In the genomic region with DNA sequence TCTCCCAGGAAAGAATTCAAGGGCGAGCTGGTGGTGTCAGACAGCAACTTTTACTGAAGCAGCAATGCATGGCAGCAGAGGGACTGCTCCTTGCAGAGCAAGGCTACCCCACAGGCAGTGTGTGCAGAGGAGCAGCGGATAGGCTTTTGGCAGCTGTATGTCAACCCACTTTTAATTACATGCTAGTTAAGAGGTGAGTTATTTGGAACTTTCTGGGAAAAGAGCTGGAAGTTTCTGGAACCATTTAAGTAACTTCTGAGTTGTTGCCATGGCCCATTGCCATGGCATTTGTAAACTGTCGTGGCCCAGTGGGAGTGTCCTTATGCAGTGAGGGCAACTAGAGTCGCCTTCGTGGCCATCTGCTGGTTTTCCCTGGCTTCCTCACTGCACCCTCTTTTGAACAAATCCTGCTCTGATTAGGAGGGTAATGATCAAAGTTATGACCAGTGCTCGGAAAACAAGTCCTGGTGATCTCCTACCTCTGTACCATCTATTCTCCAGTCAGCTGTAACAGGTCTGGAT, we compare ENCODE assay signal across 26 cellular contexts. TPM values are rescaled to one million over a fixed set of nuclear protein-coding genes. Genes with fewer than 3 reads are reported as not detected.
DNase-seq lines count a peak whose midpoint lies in the region; ATAC-seq, FAIRE-seq and TF ChIP-seq lines count a peak whose summit lies in the region.
"Had no signal": no experiment of that assay in that cellular context is flagged by ENCODE, and none has a peak within 500 bp of the region (broad histone marks: within the 10 kb centered on the region; RNA-seq: fewer than 3 reads in every experiment).

No MANE protein-coding gene starts in this region.

- H3K9me3 Mint-ChIP-seq in activated CD8-positive, alpha-beta T cell treated with anti-CD3 and anti-CD28 coated beads, Interleukin-2, amount 10 ng/mL, durations not matched to agents 7 days and 5 days (ENCODE audit: insufficient read depth) = no peaks in the 10 kb centered on the region

- no peak for FAIRE-seq in pancreas (lab: Jason Lieb, UNC)
- FAIRE-seq: GM18507 had no signal

- no peaks in the 10 kb centered on the region for H3K9me2 ChIP-seq in Loucy (replicated peaks; ENCODE audit: low read depth, low read length)

- POLR2A ChIA-PET in activated CD8-positive, alpha-beta T cell treated with anti-CD3 and anti-CD28 coated beads, Interleukin-2, amount 10 ng/mL, durations not matched to agents 7 days and 5 days (lab: Charles Lee) = no interaction called here

- 53% methylated on average over 6 of the region's 6 CpGs for WGBS in liver
- WGBS in pancreas, 2 donors = 30 to 37% methylated on average over 6 of the region's 6 CpGs
- 75 to 77% methylated on average over 6 of the region's 6 CpGs for WGBS in thyroid gland, 2 donors

- H4K20me1 ChIP-seq in Loucy (ENCODE audit: insufficient read depth, low read length, poor library complexity, severe bottlenecking) = no peaks in the 10 kb centered on the region
- H4K20me1 ChIP-seq: BLaER1 had no signal

- no peak overlapping the region for H3K4me3 ChIP-seq in AG10803 (ENCODE audit: low read length)
- no peak overlapping the region for H3K4me3 ChIP-seq in Loucy (ENCODE audit: low read length, poor library complexity, severe bottlenecking)
- H3K4me3 ChIP-seq in liver (ENCODE audit: low read depth in 1 of 3, low read length in 3 of 3) = no peak overlapping the region
- H3K4me3 ChIP-seq in pancreas = no peak overlapping the region
- no peak overlapping the region for H3K4me3 ChIP-seq in thyroid gland (replicated peaks in 1 of 3)
- no peak overlapping the region for H3K4me3 ChIP-seq in coronary artery
- H3K4me3 ChIP-seq: BLaER1 had no signal

- peak; percentile 96 to 99 (median 97) for ATAC-seq in pancreas
- ATAC-seq in activated CD8-positive, alpha-beta T cell treated with anti-CD3 and anti-CD28 coated beads, Interleukin-2, amount 10 ng/mL, durations not matched to agents 7 days and 5 days = no peak
- ATAC-seq: Panc1 had no signal

- no peaks in the 10 kb centered on the region for H3K36me3 ChIP-seq in Loucy (ENCODE audit: insufficient read depth, low read length)
- H3K36me3 ChIP-seq in liver (ENCODE audit: control insufficient read depth in 4 of 4, insufficient read depth in 3 of 4, low read depth in 1 of 4, low read length in 3 of 4) = no peaks in the 10 kb centered on the region
- no peaks in the 10 kb centered on the region for H3K36me3 ChIP-seq in pancreas
- no peaks in the 10 kb centered on the region for H3K36me3 ChIP-seq in thyroid gland
- H3K36me3 ChIP-seq: BLaER1 had no signal

- TF ChIP-seq CTCF in AG10803 (conservative IDR thresholded peaks at IDR 0.05; ENCODE audit: low read length) (no peak), Loucy (conservative IDR thresholded peaks at IDR 0.05; ENCODE audit: low read length) (no peak), liver (IDR thresholded peaks at IDR 0.05; ENCODE audit: low read depth, low read length, missing input control) (no peak), pancreas (IDR thresholded peaks at IDR 0.05) (no peak), thyroid gland (IDR thresholded peaks at IDR 0.05) (no peak), coronary artery (IDR thresholded peaks at IDR 0.05) (no peak)

- H3K27ac Mint-ChIP-seq in activated CD8-positive, alpha-beta T cell treated with anti-CD3 and anti-CD28 coated beads, Interleukin-2, amount 10 ng/mL, durations not matched to agents 7 days and 5 days = no peak overlapping the region
- H3K27ac Mint-ChIP-seq: CD4-positive, CD25-positive, alpha-beta regulatory T cell; H9 had no signal

- H3K9me3 ChIP-seq in Loucy (ENCODE audit: insufficient read depth, low read depth, low read length) = no peaks in the 10 kb centered on the region
- no peaks in the 10 kb centered on the region for H3K9me3 ChIP-seq in liver (ENCODE audit: control insufficient read depth in 4 of 4, low read length in 3 of 4)
- no peaks in the 10 kb centered on the region for H3K9me3 ChIP-seq in pancreas
- no peaks in the 10 kb centered on the region for H3K9me3 ChIP-seq in thyroid gland

- TF ChIP-seq POLR2A in thyroid gland (IDR thresholded peaks at IDR 0.05) = no peak

- intact Hi-C loops in pancreas (cut with DNase I) (no loop called here), thyroid gland (cut with DNase I) (no loop called here)

- TF ChIP-seq RAD21 in liver (IDR thresholded peaks at IDR 0.05) = peak in 1 of 2 donors; percentile 16

- H3K36me3 Mint-ChIP-seq in activated CD8-positive, alpha-beta T cell treated with anti-CD3 and anti-CD28 coated beads, Interleukin-2, amount 10 ng/mL, durations not matched to agents 7 days and 5 days (ENCODE audit: low read depth) = no peaks in the 10 kb centered on the region
- H3K36me3 Mint-ChIP-seq: CD4-positive, CD25-positive, alpha-beta regulatory T cell had no signal

- H3K9ac ChIP-seq in Loucy (ENCODE audit: low read depth, low read length, poor library complexity, severe bottlenecking) (no peak overlapping the region), liver (ENCODE audit: low read depth in 1 of 2, low read length in 2 of 2) (no peak overlapping the region)
- H3K9ac ChIP-seq: BLaER1 had no signal

- H3K4me2 ChIP-seq in Loucy (ENCODE audit: low read depth, low read length, poor library complexity, severe bottlenecking) = no peak overlapping the region
- H3K4me2 ChIP-seq: BLaER1 had no signal

- H3K4me1 ChIP-seq in Loucy (ENCODE audit: insufficient read depth, low read length, poor library complexity, severe bottlenecking) (no peaks in the 10 kb centered on the region), liver (ENCODE audit: control insufficient read depth in 4 of 4, insufficient read depth in 4 of 4, low read length in 3 of 4) (peaks cover 0 to 7% (median 2%) of the 10 kb centered on the region in 4 donors), pancreas (peaks cover 5 to 9% (median 9%) of the 10 kb centered on the region in 3 donors), thyroid gland (no peaks in the 10 kb centered on the region)
- H3K4me1 ChIP-seq: BLaER1 had no signal

- CTCF ChIA-PET in activated CD8-positive, alpha-beta T cell treated with anti-CD3 and anti-CD28 coated beads, Interleukin-2, amount 10 ng/mL, durations not matched to agents 7 days and 5 days (lab: Charles Lee) = no interaction called here

- H3K79me2 ChIP-seq in Loucy (ENCODE audit: insufficient read depth, low read length) = no peaks in the 10 kb centered on the region

- no peaks in the 10 kb centered on the region for H3F3A ChIP-seq in Loucy (ENCODE audit: low read depth)

- H3K4me1 Mint-ChIP-seq in activated CD8-positive, alpha-beta T cell treated with anti-CD3 and anti-CD28 coated beads, Interleukin-2, amount 10 ng/mL, durations not matched to agents 7 days and 5 days (ENCODE audit: low read depth) = no peaks in the 10 kb centered on the region
- H3K4me1 Mint-ChIP-seq: CD4-positive, CD25-positive, alpha-beta regulatory T cell; H9 had no signal

- DNase-seq in AG10803 (ENCODE audit: low read depth) (peak; percentile 36), pancreas (peak; percentile 60 to 90 (median 82)), thyroid gland (no peak), coronary artery (ENCODE audit: low spot score) (no peak)
- DNase-seq in activated CD8-positive, alpha-beta T cell treated with anti-CD3 and anti-CD28 coated beads, Interleukin-2, amount 10 ng/mL, durations not matched to agents 7 days and 5 days = no peak
- DNase-seq: CD4-positive, CD25-positive, alpha-beta regulatory T cell; DMS153; H9; Kasumi-1; NCI-H1105 treated with DMSO at 0.1 percent for 48 hours; NCI-H2029; NCI-H526 treated with DMSO at 0.1 percent for 48 hours; SHP77 had no signal

- peak overlapping the region; percentile 59; the same call in 1 of the 2 replicates for H2AFZ ChIP-seq in Loucy (ENCODE audit: low read length)

- no peaks in the 10 kb centered on the region for H3K27me3 Mint-ChIP-seq in activated CD8-positive, alpha-beta T cell treated with anti-CD3 and anti-CD28 coated beads, Interleukin-2, amount 10 ng/mL, durations not matched to agents 7 days and 5 days (ENCODE audit: low read depth)

- no peak overlapping the region for H3K4me3 Mint-ChIP-seq in activated CD8-positive, alpha-beta T cell treated with anti-CD3 and anti-CD28 coated beads, Interleukin-2, amount 10 ng/mL, durations not matched to agents 7 days and 5 days
- H3K4me3 Mint-ChIP-seq: CD4-positive, CD25-positive, alpha-beta regulatory T cell; H9 had no signal

- H3K27ac ChIP-seq in liver (ENCODE audit: low read depth in 1 of 2, low read length in 2 of 2) (peak overlapping the region in 1 of 2 donors; percentile 37), pancreas (peak overlapping the region; percentile 21 to 89 (median 84)), thyroid gland (no peak overlapping the region), coronary artery (no peak overlapping the region)
- H3K27ac ChIP-seq: BLaER1, RWPE1 had no signal

- H3K27me3 ChIP-seq in Loucy (ENCODE audit: insufficient read depth, low read length, poor library complexity, severe bottlenecking) (no peaks in the 10 kb centered on the region), liver (ENCODE audit: control insufficient read depth in 4 of 4, insufficient read depth in 4 of 4, low read length in 3 of 4) (peaks cover 0 to 2% (median 0%) of the 10 kb centered on the region in 4 donors), pancreas (no peaks in the 10 kb centered on the region), thyroid gland (no peaks in the 10 kb centered on the region)
- H3K27me3 ChIP-seq: BLaER1 had no signal

TF ChIP-seq in liver, 16 proteins besides CTCF, POLR2A, EP300 and RAD21 (continues in another document):
- TF ChIP-seq, protein P1, sequence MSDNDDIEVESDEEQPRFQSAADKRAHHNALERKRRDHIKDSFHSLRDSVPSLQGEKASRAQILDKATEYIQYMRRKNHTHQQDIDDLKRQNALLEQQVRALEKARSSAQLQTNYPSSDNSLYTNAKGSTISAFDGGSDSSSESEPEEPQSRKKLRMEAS (IDR thresholded peaks at IDR 0.05) = no peak
- no peak for TF ChIP-seq TAF1 (conservative IDR thresholded peaks at IDR 0.05)
- peak in 1 of 2 donors; percentile 22 for TF ChIP-seq HNF4A (conservative IDR thresholded peaks at IDR 0.05)
- no peak for TF ChIP-seq JUND (IDR thresholded peaks at IDR 0.05)
- no peak for TF ChIP-seq SP1 (IDR thresholded peaks at IDR 0.05)
- no peak for TF ChIP-seq GABPA (IDR thresholded peaks at IDR 0.05 in 1 of 2, conservative IDR thresholded peaks at IDR 0.05 in 1 of 2)
- peak; percentile 14 to 48 for TF ChIP-seq RXRA (IDR thresholded peaks at IDR 0.05)

RNA-seq across cellular contexts. Expression of gene BPIFB4, which starts 34.0 kb away (rescaled TPM):
- not detected for total RNA-seq in liver
- under 1 TPM in 1 of 2 donors, not detected in 1; 0.16 TPM for polyA plus RNA-seq in liver
- not detected for total RNA-seq in pancreas
- not detected for polyA plus RNA-seq in pancreas
- not detected for total RNA-seq in thyroid gland
- not detected for total RNA-seq in activated CD8-positive, alpha-beta T cell treated with anti-CD3 and anti-CD28 coated beads, Interleukin-2, amount 10 ng/mL, durations not matched to agents 7 days and 5 days
- total RNA-seq: A172; CD4-positive, CD25-positive, alpha-beta regulatory T cell; Daoy; G401; H9; HT-29; MCF 10A; NCI-H460; SK-MEL-5 had no signal
- polyA plus RNA-seq: CD4-positive, CD25-positive, alpha-beta regulatory T cell had no signal

RNA-seq across cellular contexts. Expression of gene BPIFA2, which starts 54.5 kb away (rescaled TPM):
- total RNA-seq in liver (not detected), pancreas (not detected), thyroid gland (not detected)
- polyA plus RNA-seq in liver (not detected), pancreas (not detected)
- not detected for total RNA-seq in activated CD8-positive, alpha-beta T cell treated with anti-CD3 and anti-CD28 coated beads, Interleukin-2, amount 10 ng/mL, durations not matched to agents 7 days and 5 days
- total RNA-seq: A172; CD4-positive, CD25-positive, alpha-beta regulatory T cell; Daoy; G401; H9; HT-29; MCF 10A; NCI-H460; SK-MEL-5 had no signal
- polyA plus RNA-seq: CD4-positive, CD25-positive, alpha-beta regulatory T cell had no signal

RNA-seq across cellular contexts. Expression of gene BPIFB3, which starts 59.7 kb away (rescaled TPM):
- total RNA-seq in liver (not detected), pancreas (not detected), thyroid gland (not detected)
- polyA plus RNA-seq in liver (not detected), pancreas (not detected)
- total RNA-seq in activated CD8-positive, alpha-beta T cell treated with anti-CD3 and anti-CD28 coated beads, Interleukin-2, amount 10 ng/mL, durations not matched to agents 7 days and 5 days = not detected
- total RNA-seq: A172; CD4-positive, CD25-positive, alpha-beta regulatory T cell; Daoy; G401; H9; HT-29; MCF 10A; NCI-H460; SK-MEL-5 had no signal
- polyA plus RNA-seq: CD4-positive, CD25-positive, alpha-beta regulatory T cell had no signal

Comparison
In these comparisons a context has a peak if more than half of its experiments do, and no peak if none do; other contexts are left out.
1. DNase-seq: peak in AG10803 (single experiment) and pancreas (6 of 6); none in thyroid gland (0 of 2), activated CD8-positive, alpha-beta T cell treated with anti-CD3 and anti-CD28 coated beads, Interleukin-2, amount 10 ng/mL, durations not matched to agents 7 days and 5 days (single experiment) and coronary artery (single experiment).
2. H3K27ac ChIP-seq: peak in pancreas (4 of 4); none in thyroid gland (0 of 3) and coronary artery (0 of 2).